ENCODE assay signal across 1 cellular context in genomic region chr2:65372619-65373018, GRCh38.
TF ChIP-seq lines count a peak whose summit lies in the region.

No MANE protein-coding gene starts in this region.

TF ChIP-seq in HepG2, 621 proteins besides CTCF, POLR2A, EP300 and RAD21:
- TF ChIP-seq NKX3-1 (CRISPR knock-in tag; IDR thresholded peaks at IDR 0.05) (0 out of 2 replicates have a peak, but pooled peaks have one; percentile 11), XBP1 (CRISPR knock-in tag; IDR thresholded peaks at IDR 0.05) (0 out of 2 replicates have a peak, but pooled peaks have one; percentile 21), HNF1B (CRISPR knock-in tag; IDR thresholded peaks at IDR 0.05) (no peak), NCOA1 (CRISPR knock-in tag; IDR thresholded peaks at IDR 0.05) (0 out of 2 replicates have a peak, but pooled peaks have one; percentile 16), CBX5 (CRISPR knock-in tag; IDR thresholded peaks at IDR 0.05; ENCODE audit: borderline replicate concordance) (no peak), MED1 (CRISPR knock-in tag; IDR thresholded peaks at IDR 0.05) (no peak), BCL6 (CRISPR knock-in tag; IDR thresholded peaks at IDR 0.05) (peak; percentile 69; the same call in 1 of the 2 replicates)
TF ChIP-seq in HepG2: peak in this region for 4.
